Comparison of ENCODE assay signal across 8 cellular contexts in the genomic region with DNA sequence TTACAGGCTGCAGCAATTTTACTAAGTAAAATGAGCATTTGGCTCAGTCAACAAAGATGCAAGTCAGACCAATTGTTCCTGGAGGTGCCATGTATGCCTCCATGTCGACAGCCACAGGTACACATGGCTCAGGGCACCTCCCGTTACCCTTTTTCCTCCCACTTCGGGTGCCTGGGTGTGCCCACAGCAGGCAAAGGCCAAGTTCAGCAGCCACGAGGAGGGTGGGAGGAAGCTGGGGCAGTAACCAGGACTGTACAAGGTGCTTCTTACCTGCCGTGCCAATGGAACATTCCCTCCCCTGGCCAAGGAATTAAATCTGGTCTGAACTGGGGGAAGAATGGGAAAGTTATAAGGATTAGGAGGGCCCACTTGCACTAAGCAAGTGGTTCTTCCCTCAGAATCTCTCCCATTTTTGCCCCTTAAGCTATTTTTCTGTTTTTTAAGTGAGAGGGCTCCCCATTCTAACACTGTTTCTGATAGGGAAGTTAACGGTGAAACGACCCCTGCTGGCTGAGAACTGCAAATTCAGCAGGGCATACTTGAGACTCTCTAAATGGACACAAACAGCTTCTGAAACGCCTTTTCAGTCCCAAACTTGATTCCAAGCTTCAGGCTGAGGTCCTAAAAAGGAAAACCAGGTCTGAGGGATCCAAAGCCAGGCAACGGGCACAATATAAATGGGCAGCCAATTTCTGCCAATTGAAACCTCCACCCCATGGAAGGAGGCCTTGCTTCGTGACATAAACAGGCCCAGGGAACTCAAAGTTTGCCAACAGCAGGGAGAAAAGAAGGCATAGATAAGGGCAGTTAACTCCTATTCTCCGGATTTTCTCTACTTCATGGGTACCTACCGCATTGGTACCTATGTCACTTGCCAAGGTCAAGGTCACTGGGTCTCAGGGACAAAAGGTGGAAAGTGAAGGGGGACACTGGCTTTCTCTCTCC. TPM values are rescaled to one million over a fixed set of nuclear protein-coding genes. Genes with fewer than 3 reads are reported as not detected.
DNase-seq lines count a peak whose midpoint lies in the region; ATAC-seq and FAIRE-seq lines count a peak whose summit lies in the region.

No MANE protein-coding gene starts in this region.

- CTCF ChIA-PET in activated naive CD4-positive, alpha-beta T cell treated with anti-CD3 and anti-CD28 coated beads, Interleukin-2, amount 10 ng/mL, durations not matched to agents 7 days and 5 days (lab: Charles Lee) = interaction anchor here (0.8 to 6.7 kb wide), 23 partner anchors 9 to 259 kb away, joined by 3 to 83 read pairs (median 6); partner anchors contain the start of gene CLEC2D

- H3K27ac Mint-ChIP-seq in activated naive CD4-positive, alpha-beta T cell treated with anti-CD3 and anti-CD28 coated beads, Interleukin-2, amount 10 ng/mL, durations not matched to agents 7 days and 5 days = peak overlapping the region; percentile 85

- H3K27ac ChIP-seq in small intestine (ENCODE audit: low read depth in 1 of 2, low read length in 1 of 2) = peak overlapping the region; percentile 21 to 69

- no peaks in the 10 kb centered on the region for H3K36me3 ChIP-seq in small intestine (ENCODE audit: control insufficient read depth in 2 of 2, insufficient read depth in 2 of 2, low read length in 2 of 2)

- H3K9me3 ChIP-seq in small intestine (ENCODE audit: control insufficient read depth, low read depth) = no peaks in the 10 kb centered on the region

- peak overlapping the region; percentile 52 for H3K4me3 Mint-ChIP-seq in activated naive CD4-positive, alpha-beta T cell treated with anti-CD3 and anti-CD28 coated beads, Interleukin-2, amount 10 ng/mL, durations not matched to agents 7 days and 5 days

- in situ Hi-C loops in SK-MEL-5 (cut with HindIII; ENCODE audit: low pct_unique_long_range_greater_than_20kb, low sequenced_read_pairs) = no loop called here

- peak; percentile 44 for DNase-seq in D341Med (ENCODE audit: low spot score)
- peak; percentile 51 for DNase-seq in HT-29 (ENCODE audit: low spot score)
- peak; percentile 69 for DNase-seq in SK-MEL-5 (ENCODE audit: low read depth, low spot score)
- DNase-seq in activated naive CD4-positive, alpha-beta T cell treated with anti-CD3 and anti-CD28 coated beads, Interleukin-2, amount 10 ng/mL, durations not matched to agents 7 days and 5 days = peak; percentile 79
- DNase-seq in left cardiac atrium = peak; percentile 36
- peak; percentile 65 for DNase-seq in small intestine

- H3K4me1 ChIP-seq in small intestine (ENCODE audit: control insufficient read depth in 2 of 2, insufficient read depth in 1 of 2, low read depth in 1 of 2, low read length in 1 of 2) = no peaks in the 10 kb centered on the region

- peaks cover 45% of the 10 kb centered on the region for H3K36me3 Mint-ChIP-seq in activated naive CD4-positive, alpha-beta T cell treated with anti-CD3 and anti-CD28 coated beads, Interleukin-2, amount 10 ng/mL, durations not matched to agents 7 days and 5 days

- H3K4me1 Mint-ChIP-seq in activated naive CD4-positive, alpha-beta T cell treated with anti-CD3 and anti-CD28 coated beads, Interleukin-2, amount 10 ng/mL, durations not matched to agents 7 days and 5 days = peaks cover 59% of the 10 kb centered on the region

- H3K9me3 Mint-ChIP-seq in activated naive CD4-positive, alpha-beta T cell treated with anti-CD3 and anti-CD28 coated beads, Interleukin-2, amount 10 ng/mL, durations not matched to agents 7 days and 5 days = peaks cover 27% of the 10 kb centered on the region

- intact Hi-C loops in left cardiac atrium (cut with DNase I) = loop anchor here (5.0 kb wide), 1 partner anchor 71 kb away; no protein-coding TSS in a partner anchor

- H3K27me3 ChIP-seq in small intestine (ENCODE audit: control insufficient read depth in 2 of 2, insufficient read depth in 2 of 2, low read length in 2 of 2) = no peaks in the 10 kb centered on the region

- no peak overlapping the region for H3K4me3 ChIP-seq in small intestine (ENCODE audit: low read depth in 1 of 2, low read length in 2 of 2)

- 33 to 51% (median 36%) methylated on average over 12 of the region's 12 CpGs for WGBS in small intestine, 3 donors

- ATAC-seq in left cardiac atrium (peak; percentile 62 to 70), HG02840 (IDR thresholded peaks at IDR 0.05; ENCODE audit: low FRiP score, unreplicated experiment) (no peak), GM19324 (IDR thresholded peaks at IDR 0.05; ENCODE audit: low FRiP score, unreplicated experiment) (no peak)

- H3K27me3 Mint-ChIP-seq in activated naive CD4-positive, alpha-beta T cell treated with anti-CD3 and anti-CD28 coated beads, Interleukin-2, amount 10 ng/mL, durations not matched to agents 7 days and 5 days = no peaks in the 10 kb centered on the region

- FAIRE-seq in small intestine (lab: Jason Lieb, UNC) = no peak

RNA-seq across cellular contexts. Expression of gene CLECL1, which starts 24.8 kb away (rescaled TPM):
- total RNA-seq in HT-29 (2014; rRNA removed; shearing (Covaris generic)) = not detected in 2 replicates
- total RNA-seq in SK-MEL-5 (2014; rRNA removed; shearing (Covaris generic)) = not detected in 2 replicates
- not detected in 2 replicates for polyA plus RNA-seq in SK-MEL-5 (2015; cell fraction: cytosol; rRNA removed)
- polyA plus RNA-seq in SK-MEL-5 (2015; cell fraction: nucleus; rRNA removed) = not detected in 2 replicates
- 1 to 10 TPM in 1 of 2 donors, not detected in 1; 1.2 TPM for total RNA-seq in left cardiac atrium
- polyA plus RNA-seq in small intestine = 1 to 10 TPM in 1 of 3 donors, under 1 TPM in 1, not detected in 1; 0.92 to 2.4 TPM

RNA-seq across cellular contexts. Expression of gene CLEC2D, which starts 38.6 kb away (rescaled TPM):
- 0.03 and 0.37 TPM in 2 replicates for total RNA-seq in HT-29 (2014; rRNA removed; shearing (Covaris generic))
- 3.2 and 5.1 TPM in 2 replicates for total RNA-seq in SK-MEL-5 (2014; rRNA removed; shearing (Covaris generic))
- 0.58 and 2.0 TPM in 2 replicates for polyA plus RNA-seq in SK-MEL-5 (2015; cell fraction: cytosol; rRNA removed)
- 52.6 and 60.8 TPM in 2 replicates for polyA plus RNA-seq in SK-MEL-5 (2015; cell fraction: nucleus; rRNA removed)
- total RNA-seq in left cardiac atrium = 10 to 100 TPM in 1 of 2 donors, 1 to 10 TPM in 1; 9.5 to 12.7 TPM
- polyA plus RNA-seq in small intestine = 1 to 10 TPM in 2 of 3 donors, under 1 TPM in 1; 0.67 to 2.4 (median 2.0) TPM

RNA-seq across cellular contexts. Expression of gene CD69, which starts 52.6 kb away (rescaled TPM):
- total RNA-seq in HT-29 (2014; rRNA removed; shearing (Covaris generic)) = not detected in 2 replicates
- not detected in 2 replicates for total RNA-seq in SK-MEL-5 (2014; rRNA removed; shearing (Covaris generic))
- not detected in 2 replicates for polyA plus RNA-seq in SK-MEL-5 (2015; cell fraction: cytosol; rRNA removed)
- polyA plus RNA-seq in SK-MEL-5 (2015; cell fraction: nucleus; rRNA removed) = not detected in 2 replicates
- 1 to 10 TPM; 1.7 to 2.9 TPM for total RNA-seq in left cardiac atrium
- 1 to 10 TPM; 1.8 to 6.2 (median 4.1) TPM for polyA plus RNA-seq in small intestine

Comparison
In these comparisons a context has a peak if more than half of its experiments do, and no peak if none do; other contexts are left out.
1. ATAC-seq: peak in left cardiac atrium (2 of 2); none in HG02840 (single experiment) and GM19324 (single experiment).
2. Peak in every context shown above with its lines, with median percentiles within 50 percentile points of each other: DNase-seq.